Comparison of ENCODE assay signal across 1 cellular context in the genomic region with DNA sequence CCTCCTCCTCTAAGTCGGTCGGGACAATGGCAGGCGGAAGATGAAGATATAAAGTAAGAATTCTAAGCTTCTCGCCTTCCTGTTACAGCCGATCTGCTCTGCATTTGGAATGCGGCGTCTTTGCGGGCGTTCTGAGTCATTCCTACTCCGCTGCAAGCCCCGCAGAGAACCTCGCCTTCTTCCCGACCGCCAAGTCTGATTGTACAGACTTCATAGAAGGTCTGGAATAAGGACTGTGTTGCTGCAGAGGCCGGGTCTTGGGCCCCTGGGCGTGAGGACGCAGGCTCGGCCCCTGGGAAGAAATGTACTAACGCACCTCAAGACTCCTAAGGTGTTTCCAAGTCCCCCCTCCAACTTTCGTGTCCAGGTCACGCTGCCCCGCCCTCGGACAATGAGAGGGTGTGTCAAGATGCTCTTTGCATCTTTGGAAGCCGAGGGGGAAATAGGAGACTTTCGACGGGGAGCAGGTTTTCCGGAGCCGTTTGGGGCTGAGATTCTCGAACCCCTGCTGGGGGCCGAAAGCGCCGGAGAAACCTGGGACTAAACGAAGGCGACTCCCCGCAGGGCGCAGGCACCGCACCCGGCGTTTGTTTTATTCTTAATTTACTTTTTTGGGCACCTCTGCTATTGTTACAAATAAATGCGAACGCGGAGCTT.
TF ChIP-seq lines count a peak whose summit lies in the region.

No MANE protein-coding gene starts in this region.

TF ChIP-seq in WTC11, 78 proteins besides CTCF, POLR2A, EP300 and RAD21 (continued from another document):
- TF ChIP-seq, protein P1, sequence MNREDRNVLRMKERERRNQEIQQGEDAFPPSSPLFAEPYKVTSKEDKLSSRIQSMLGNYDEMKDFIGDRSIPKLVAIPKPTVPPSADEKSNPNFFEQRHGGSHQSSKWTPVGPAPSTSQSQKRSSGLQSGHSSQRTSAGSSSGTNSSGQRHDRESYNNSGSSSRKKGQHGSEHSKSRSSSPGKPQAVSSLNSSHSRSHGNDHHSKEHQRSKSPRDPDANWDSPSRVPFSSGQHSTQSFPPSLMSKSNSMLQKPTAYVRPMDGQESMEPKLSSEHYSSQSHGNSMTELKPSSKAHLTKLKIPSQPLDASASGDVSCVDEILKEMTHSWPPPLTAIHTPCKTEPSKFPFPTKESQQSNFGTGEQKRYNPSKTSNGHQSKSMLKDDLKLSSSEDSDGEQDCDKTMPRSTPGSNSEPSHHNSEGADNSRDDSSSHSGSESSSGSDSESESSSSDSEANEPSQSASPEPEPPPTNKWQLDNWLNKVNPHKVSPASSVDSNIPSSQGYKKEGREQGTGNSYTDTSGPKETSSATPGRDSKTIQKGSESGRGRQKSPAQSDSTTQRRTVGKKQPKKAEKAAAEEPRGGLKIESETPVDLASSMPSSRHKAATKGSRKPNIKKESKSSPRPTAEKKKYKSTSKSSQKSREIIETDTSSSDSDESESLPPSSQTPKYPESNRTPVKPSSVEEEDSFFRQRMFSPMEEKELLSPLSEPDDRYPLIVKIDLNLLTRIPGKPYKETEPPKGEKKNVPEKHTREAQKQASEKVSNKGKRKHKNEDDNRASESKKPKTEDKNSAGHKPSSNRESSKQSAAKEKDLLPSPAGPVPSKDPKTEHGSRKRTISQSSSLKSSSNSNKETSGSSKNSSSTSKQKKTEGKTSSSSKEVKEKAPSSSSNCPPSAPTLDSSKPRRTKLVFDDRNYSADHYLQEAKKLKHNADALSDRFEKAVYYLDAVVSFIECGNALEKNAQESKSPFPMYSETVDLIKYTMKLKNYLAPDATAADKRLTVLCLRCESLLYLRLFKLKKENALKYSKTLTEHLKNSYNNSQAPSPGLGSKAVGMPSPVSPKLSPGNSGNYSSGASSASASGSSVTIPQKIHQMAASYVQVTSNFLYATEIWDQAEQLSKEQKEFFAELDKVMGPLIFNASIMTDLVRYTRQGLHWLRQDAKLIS (CRISPR knock-in tag; IDR thresholded peaks at IDR 0.05; ENCODE audit: borderline replicate concordance) = no peak
- TF ChIP-seq, protein P2, sequence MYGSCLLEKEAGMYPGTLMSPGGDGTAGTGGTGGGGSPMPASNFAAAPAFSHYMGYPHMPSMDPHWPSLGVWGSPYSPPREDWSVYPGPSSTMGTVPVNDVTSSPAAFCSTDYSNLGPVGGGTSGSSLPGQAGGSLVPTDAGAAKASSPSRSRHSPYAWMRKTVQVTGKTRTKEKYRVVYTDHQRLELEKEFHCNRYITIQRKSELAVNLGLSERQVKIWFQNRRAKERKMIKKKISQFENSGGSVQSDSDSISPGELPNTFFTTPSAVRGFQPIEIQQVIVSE (CRISPR knock-in tag; IDR thresholded peaks at IDR 0.05; ENCODE audit: borderline replicate concordance) = no peak
- TF ChIP-seq ATF1 (CRISPR knock-in tag; IDR thresholded peaks at IDR 0.05) = no peak
- TF ChIP-seq, protein P3, sequence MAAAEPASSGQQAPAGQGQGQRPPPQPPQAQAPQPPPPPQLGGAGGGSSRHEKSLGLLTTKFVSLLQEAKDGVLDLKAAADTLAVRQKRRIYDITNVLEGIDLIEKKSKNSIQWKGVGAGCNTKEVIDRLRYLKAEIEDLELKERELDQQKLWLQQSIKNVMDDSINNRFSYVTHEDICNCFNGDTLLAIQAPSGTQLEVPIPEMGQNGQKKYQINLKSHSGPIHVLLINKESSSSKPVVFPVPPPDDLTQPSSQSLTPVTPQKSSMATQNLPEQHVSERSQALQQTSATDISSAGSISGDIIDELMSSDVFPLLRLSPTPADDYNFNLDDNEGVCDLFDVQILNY (CRISPR knock-in tag; IDR thresholded peaks at IDR 0.05) = no peak
- TF ChIP-seq ZNF423 (CRISPR knock-in tag; IDR thresholded peaks at IDR 0.05) = no peak
- TF ChIP-seq, protein P4, sequence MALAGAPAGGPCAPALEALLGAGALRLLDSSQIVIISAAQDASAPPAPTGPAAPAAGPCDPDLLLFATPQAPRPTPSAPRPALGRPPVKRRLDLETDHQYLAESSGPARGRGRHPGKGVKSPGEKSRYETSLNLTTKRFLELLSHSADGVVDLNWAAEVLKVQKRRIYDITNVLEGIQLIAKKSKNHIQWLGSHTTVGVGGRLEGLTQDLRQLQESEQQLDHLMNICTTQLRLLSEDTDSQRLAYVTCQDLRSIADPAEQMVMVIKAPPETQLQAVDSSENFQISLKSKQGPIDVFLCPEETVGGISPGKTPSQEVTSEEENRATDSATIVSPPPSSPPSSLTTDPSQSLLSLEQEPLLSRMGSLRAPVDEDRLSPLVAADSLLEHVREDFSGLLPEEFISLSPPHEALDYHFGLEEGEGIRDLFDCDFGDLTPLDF (CRISPR knock-in tag; IDR thresholded peaks at IDR 0.05) = no peak
- TF ChIP-seq, protein P5, sequence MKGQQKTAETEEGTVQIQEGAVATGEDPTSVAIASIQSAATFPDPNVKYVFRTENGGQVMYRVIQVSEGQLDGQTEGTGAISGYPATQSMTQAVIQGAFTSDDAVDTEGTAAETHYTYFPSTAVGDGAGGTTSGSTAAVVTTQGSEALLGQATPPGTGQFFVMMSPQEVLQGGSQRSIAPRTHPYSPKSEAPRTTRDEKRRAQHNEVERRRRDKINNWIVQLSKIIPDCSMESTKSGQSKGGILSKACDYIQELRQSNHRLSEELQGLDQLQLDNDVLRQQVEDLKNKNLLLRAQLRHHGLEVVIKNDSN (CRISPR knock-in tag; IDR thresholded peaks at IDR 0.05) = no peak
- TF ChIP-seq, protein P6, sequence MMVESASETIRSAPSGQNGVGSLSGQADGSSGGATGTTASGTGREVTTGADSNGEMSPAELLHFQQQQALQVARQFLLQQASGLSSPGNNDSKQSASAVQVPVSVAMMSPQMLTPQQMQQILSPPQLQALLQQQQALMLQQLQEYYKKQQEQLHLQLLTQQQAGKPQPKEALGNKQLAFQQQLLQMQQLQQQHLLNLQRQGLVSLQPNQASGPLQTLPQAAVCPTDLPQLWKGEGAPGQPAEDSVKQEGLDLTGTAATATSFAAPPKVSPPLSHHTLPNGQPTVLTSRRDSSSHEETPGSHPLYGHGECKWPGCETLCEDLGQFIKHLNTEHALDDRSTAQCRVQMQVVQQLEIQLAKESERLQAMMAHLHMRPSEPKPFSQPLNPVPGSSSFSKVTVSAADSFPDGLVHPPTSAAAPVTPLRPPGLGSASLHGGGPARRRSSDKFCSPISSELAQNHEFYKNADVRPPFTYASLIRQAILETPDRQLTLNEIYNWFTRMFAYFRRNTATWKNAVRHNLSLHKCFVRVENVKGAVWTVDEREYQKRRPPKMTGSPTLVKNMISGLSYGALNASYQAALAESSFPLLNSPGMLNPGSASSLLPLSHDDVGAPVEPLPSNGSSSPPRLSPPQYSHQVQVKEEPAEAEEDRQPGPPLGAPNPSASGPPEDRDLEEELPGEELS (CRISPR knock-in tag; IDR thresholded peaks at IDR 0.05) = no peak
